ENCODE assay signal across 8 cellular contexts in the genomic region with DNA sequence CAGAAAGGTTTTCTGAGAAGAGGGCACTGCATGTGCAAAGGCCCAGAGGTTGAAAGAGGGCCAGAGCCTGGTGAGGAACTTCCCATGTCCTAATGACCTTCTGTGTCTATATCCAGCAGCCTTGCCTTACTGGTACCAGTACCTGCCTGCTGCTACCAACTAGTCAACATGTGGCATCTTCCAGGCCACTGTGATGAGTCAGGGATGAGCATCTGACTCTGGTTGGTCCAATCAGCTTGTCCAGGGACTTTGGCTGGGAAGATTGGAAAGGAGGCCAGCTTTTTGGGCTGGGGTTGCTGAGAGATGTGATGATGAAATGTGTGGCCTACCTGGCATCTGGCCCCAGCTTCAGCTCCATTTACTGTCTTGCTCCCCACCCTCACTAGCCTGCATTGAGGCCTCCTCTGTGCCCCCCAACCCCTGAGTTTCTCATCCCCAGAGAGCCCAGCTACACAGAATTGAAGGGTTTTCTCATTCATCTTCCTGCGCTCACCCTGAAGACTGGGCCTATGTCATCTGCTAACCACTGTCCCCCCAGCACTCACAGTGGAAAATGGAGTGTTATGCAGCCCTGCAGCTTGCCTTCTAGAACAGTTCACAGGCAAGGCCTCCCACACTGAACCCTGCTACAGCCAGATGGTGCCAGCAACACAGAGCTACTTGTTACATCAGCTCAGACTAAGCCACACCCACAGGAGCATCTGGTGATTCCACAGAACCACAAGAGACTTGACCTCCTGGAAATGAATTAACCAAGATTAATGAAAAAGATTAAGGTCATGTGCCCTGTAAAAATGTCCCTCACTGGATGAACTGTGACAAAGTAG. TPM values are rescaled to one million over a fixed set of nuclear protein-coding genes. Genes with fewer than 3 reads are reported as not detected.
DNase-seq lines count a peak whose midpoint lies in the region; ATAC-seq, FAIRE-seq and TF ChIP-seq lines count a peak whose summit lies in the region.

No MANE protein-coding gene starts in this region.

- no peak for TF ChIP-seq RAD21 in A549 (conservative IDR thresholded peaks at IDR 0.05 in 1 of 2, IDR thresholded peaks at IDR 0.05 in 1 of 2)

- peaks cover 7% of the 10 kb centered on the region for H3K79me2 ChIP-seq in neural progenitor cell (ENCODE audit: low read depth)

- DNase-seq in A549 (ENCODE audit: low read depth in 1 of 2, low spot score in 1 of 2), result peak in 1 of 2 experiments; percentile 49
- DNase-seq in NCI-H774 (lab: John Stamatoyannopoulos, UW), result peak; percentile 44
- peak; percentile 51 for DNase-seq in activated T-cell treated with anti-CD3 and anti-CD28 coated beads, Interleukin-2, amount 50 U/mL, for 1 hour
- peak; percentile 97 for DNase-seq in fibroblast of the aortic adventitia (ENCODE audit: low read depth)
- DNase-seq in neural progenitor cell (ENCODE audit: low spot score), result no peak
- DNase-seq in T-helper 9 cell, result no peak

- H3K27ac Mint-ChIP-seq in neural progenitor cell, result no peak overlapping the region

- peaks cover 23% of the 10 kb centered on the region for H3K27me3 ChIP-seq in neural progenitor cell

- H3K9me3 Mint-ChIP-seq in neural progenitor cell, result no peaks in the 10 kb centered on the region

- peaks cover 29% of the 10 kb centered on the region for H3K4me1 Mint-ChIP-seq in neural progenitor cell

- peak overlapping the region; percentile 96 for H3K4me3 ChIP-seq in A549
- H3K4me3 ChIP-seq in fibroblast of the aortic adventitia (ENCODE audit: low read depth, low read length), result peak overlapping the region; percentile 78
- peak overlapping the region; percentile 87 for H3K4me3 ChIP-seq in neural progenitor cell

- H3K4me2 ChIP-seq in A549, result peak overlapping the region; percentile 79
- H3K4me2 ChIP-seq in neural progenitor cell, result peak overlapping the region; percentile 88

- TF ChIP-seq CTCF in A549 (IDR thresholded peaks at IDR 0.05), result no peak
- peak; percentile 28 for TF ChIP-seq CTCF in GM12873 (IDR thresholded peaks at IDR 0.05; ENCODE audit: insufficient read depth, low read depth, low read length, missing control alignments)
- no peak for TF ChIP-seq CTCF in fibroblast of the aortic adventitia (IDR thresholded peaks at IDR 0.05; ENCODE audit: insufficient read depth, low read length)
- TF ChIP-seq CTCF in neural progenitor cell (IDR thresholded peaks at IDR 0.05), result no peak

- no peak for FAIRE-seq in A549 (lab: Jason Lieb, UNC)

- H3K36me3 Mint-ChIP-seq in neural progenitor cell, result no peaks in the 10 kb centered on the region

- ATAC-seq in A549 (0 out of 6 replicates have a peak, but pooled peaks of 1 of the 2 experiments have one; percentile 7), GM18868 (IDR thresholded peaks at IDR 0.05; ENCODE audit: unreplicated experiment) (no peak)

- H3F3A ChIP-seq in neural progenitor cell (ENCODE audit: low read depth), result peaks cover 7% of the 10 kb centered on the region

- CTCF ChIA-PET in A549 (lab: Yijun Ruan, JAX), result interaction anchor here (0.7 to 1.8 kb wide), 5 partner anchors 9 to 207 kb away, joined by 3 to 10 read pairs (median 4); no protein-coding TSS in a partner anchor

- TF ChIP-seq EP300 in A549 (IDR thresholded peaks at IDR 0.05), result no peak

- peaks cover 10% of the 10 kb centered on the region for H4K20me1 ChIP-seq in neural progenitor cell (ENCODE audit: low read depth)

- TF ChIP-seq POLR2A in A549 (IDR thresholded peaks at IDR 0.05; ENCODE audit: low read length), result no peak

- H3K9me3 ChIP-seq in A549 (no peaks in the 10 kb centered on the region), neural progenitor cell (ENCODE audit: low read depth) (no peaks in the 10 kb centered on the region)

- WGBS in A549 (ENCODE audit: missing lambda C conversion rate), result 100% methylated on average over 1 of the region's 1 CpG

- no peak overlapping the region for H2AFZ ChIP-seq in neural progenitor cell (replicated peaks)

- peaks cover 37% of the 10 kb centered on the region for H3K4me1 ChIP-seq in A549
- H3K4me1 ChIP-seq in neural progenitor cell, result peaks cover 8% of the 10 kb centered on the region

- H3K36me3 ChIP-seq in neural progenitor cell, result no peaks in the 10 kb centered on the region

- H3K27ac ChIP-seq in A549 (peak overlapping the region; percentile 98; a peak in 3 of 6 replicates), neural progenitor cell (no peak overlapping the region)

- H3K27me3 Mint-ChIP-seq in neural progenitor cell (ENCODE audit: insufficient read depth, low read depth), result peaks cover 14% of the 10 kb centered on the region

- peak overlapping the region; percentile 97 for H3K4me3 Mint-ChIP-seq in neural progenitor cell

- H3K9ac ChIP-seq in neural progenitor cell, result no peak overlapping the region

- POLR2A ChIA-PET in A549 (lab: Yijun Ruan, JAX), result interaction anchor here (1.4 kb wide), 1 partner anchor 38 kb away, joined by 7 read pairs; a partner anchor contains a TSS

TF ChIP-seq in A549, 52 proteins besides CTCF, POLR2A, EP300 and RAD21:
- TF ChIP-seq FOSL2 (IDR thresholded peaks at IDR 0.05) (no peak), FOSL2 (CRISPR knock-in tag; IDR thresholded peaks at IDR 0.05) (0 out of 2 replicates have a peak, but pooled peaks have one; percentile 12), HOXB13 (CRISPR knock-in tag; IDR thresholded peaks at IDR 0.05; ENCODE audit: low read depth) (no peak)

RNA-seq across cellular contexts. Expression of a gene that starts 1.3 kb away (rescaled TPM):
- polyA plus RNA-seq in A549 (2011; rRNA removed) (36.8 and 46.3 TPM in 2 replicates), A549 (2017; fragmentation: RNase III; extraction: RNeasy Plus Mini Kit Qiagen cat#74134 plus additional on column Dnase treatment) (50.5 to 55.4 TPM (median 53.6 TPM) in 3 replicates)
- 102 and 123 TPM in 2 replicates for polyA plus RNA-seq in A549 (2012; cell fraction: cytosol; rRNA removed)
- polyA plus RNA-seq in A549 (2012; cell fraction: nucleus; rRNA removed), result 130 and 152 TPM in 2 replicates
- polyA minus RNA-seq in A549 (2011; rRNA and poly(A)+ RNA removed), result 32.6 and 42.2 TPM in 2 replicates
- total RNA-seq in fibroblast of the aortic adventitia (ENCODE audit: low replicate concordance) (97.5 and 109 TPM in 2 replicates), neural progenitor cell (ENCODE audit: low replicate concordance) (21.9 and 44.9 TPM in 2 replicates)

RNA-seq across cellular contexts. Expression of a gene that starts 5.3 kb away (rescaled TPM):
- polyA plus RNA-seq in A549 (2011; rRNA removed), result 6.3 and 8.8 TPM in 2 replicates
- polyA plus RNA-seq in A549 (2012; cell fraction: cytosol; rRNA removed), result 6.3 and 6.6 TPM in 2 replicates
- polyA plus RNA-seq in A549 (2012; cell fraction: nucleus; rRNA removed), result 12.4 and 13.8 TPM in 2 replicates
- 5.8 to 8.0 TPM (median 5.9 TPM) in 3 replicates for polyA plus RNA-seq in A549 (2017; fragmentation: RNase III; extraction: RNeasy Plus Mini Kit Qiagen cat#74134 plus additional on column Dnase treatment)
- 6.3 and 7.6 TPM in 2 replicates for polyA minus RNA-seq in A549 (2011; rRNA and poly(A)+ RNA removed)
- total RNA-seq in fibroblast of the aortic adventitia (ENCODE audit: low replicate concordance), result 27.4 and 42.4 TPM in 2 replicates
- total RNA-seq in neural progenitor cell (ENCODE audit: low replicate concordance), result 1.1 and 3.1 TPM in 2 replicates

RNA-seq across cellular contexts. Expression of a gene that starts 14.8 kb away (rescaled TPM):
- 0.04 and 0.12 TPM in 2 replicates for polyA plus RNA-seq in A549 (2011; rRNA removed)
- not detected in 2 replicates for polyA plus RNA-seq in A549 (2012; cell fraction: cytosol; rRNA removed)
- polyA plus RNA-seq in A549 (2012; cell fraction: nucleus; rRNA removed), result 0.18 and 0.48 TPM in 2 replicates
- polyA plus RNA-seq in A549 (2017; fragmentation: RNase III; extraction: RNeasy Plus Mini Kit Qiagen cat#74134 plus additional on column Dnase treatment), result not detected in 3 replicates
- 0.10 TPM in 1 of 2 replicates, not detected in the other for polyA minus RNA-seq in A549 (2011; rRNA and poly(A)+ RNA removed)
- total RNA-seq in fibroblast of the aortic adventitia (ENCODE audit: low replicate concordance), result not detected in 2 replicates
- not detected in 2 replicates for total RNA-seq in neural progenitor cell (ENCODE audit: low replicate concordance)

RNA-seq across cellular contexts. Expression of a gene that starts 38.2 kb away (rescaled TPM):
- polyA plus RNA-seq in A549 (2011; rRNA removed) (52.7 and 58.5 TPM in 2 replicates), A549 (2017; fragmentation: RNase III; extraction: RNeasy Plus Mini Kit Qiagen cat#74134 plus additional on column Dnase treatment) (50.6 to 53.8 TPM (median 52.4 TPM) in 3 replicates)
- 22.9 and 30.7 TPM in 2 replicates for polyA plus RNA-seq in A549 (2012; cell fraction: cytosol; rRNA removed)
- polyA plus RNA-seq in A549 (2012; cell fraction: nucleus; rRNA removed), result 9.2 and 12.6 TPM in 2 replicates
- polyA minus RNA-seq in A549 (2011; rRNA and poly(A)+ RNA removed), result 42.8 and 42.9 TPM in 2 replicates
- total RNA-seq in fibroblast of the aortic adventitia (ENCODE audit: low replicate concordance) (39.6 and 61.5 TPM in 2 replicates), neural progenitor cell (ENCODE audit: low replicate concordance) (45.4 and 49.2 TPM in 2 replicates)

RNA-seq across cellular contexts. Expression of a gene that starts 42.3 kb away (rescaled TPM):
- 59.7 and 63.7 TPM in 2 replicates for polyA plus RNA-seq in A549 (2011; rRNA removed)
- 69.1 and 77.6 TPM in 2 replicates for polyA plus RNA-seq in A549 (2012; cell fraction: cytosol; rRNA removed)
- 108 and 109 TPM in 2 replicates for polyA plus RNA-seq in A549 (2012; cell fraction: nucleus; rRNA removed)
- polyA plus RNA-seq in A549 (2017; fragmentation: RNase III; extraction: RNeasy Plus Mini Kit Qiagen cat#74134 plus additional on column Dnase treatment), result 50.5 to 56.8 TPM (median 53.9 TPM) in 3 replicates
- polyA minus RNA-seq in A549 (2011; rRNA and poly(A)+ RNA removed), result 48.5 and 50.9 TPM in 2 replicates
- total RNA-seq in fibroblast of the aortic adventitia (ENCODE audit: low replicate concordance), result 18.8 and 40.8 TPM in 2 replicates
- total RNA-seq in neural progenitor cell (ENCODE audit: low replicate concordance), result 35.0 and 54.9 TPM in 2 replicates

Comparison
In these comparisons a context has a peak if more than half of its experiments do, and no peak if none do; other contexts are left out.
1. DNase-seq: peak in NCI-H774 (single experiment), activated T-cell treated with anti-CD3 and anti-CD28 coated beads, Interleukin-2, amount 50 U/mL, for 1 hour (single experiment) and fibroblast of the aortic adventitia (single experiment); none in neural progenitor cell (single experiment) and T-helper 9 cell (single experiment).
2. Peak in every context shown above with its lines, with median percentiles within 50 percentile points of each other: H3K4me3 ChIP-seq.